27 cellular contexts compared by ENCODE assay signal in the genomic region with DNA sequence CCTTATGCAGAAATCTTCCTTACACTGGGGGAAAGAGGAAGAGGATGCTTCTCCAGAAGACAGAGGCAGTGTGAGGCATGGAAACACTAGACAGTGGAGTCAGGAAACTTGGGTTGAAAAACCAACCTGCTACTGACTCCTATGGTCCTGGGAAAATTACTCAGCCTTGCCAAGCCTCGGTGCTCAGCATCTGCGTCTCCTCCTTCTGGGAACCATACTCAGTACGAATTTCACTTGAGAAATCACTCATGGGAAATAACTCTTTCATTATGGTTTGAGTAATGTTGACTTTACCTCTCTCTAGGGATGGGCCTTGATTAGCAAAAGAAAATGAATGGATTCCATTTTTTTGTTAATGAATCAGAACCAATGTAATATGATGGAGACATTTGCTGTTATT.
"Had no signal": no experiment of that assay in that cellular context is flagged by ENCODE, and none has a peak within 500 bp of the region (broad histone marks: within the 10 kb centered on the region; RNA-seq: fewer than 3 reads in every experiment).

No MANE protein-coding gene starts in this region.

- H3K9me3 Mint-ChIP-seq: nephron; neural crest cell; stimulated activated naive B cell treated with anti-CD40 and anti-IgM and Interleukin-4, amounts not matched to agents 10 μg/mL and 1 μg/mL and 100 μg/mL, for 72 hours; type B pancreatic cell had no signal

- H3K27ac Mint-ChIP-seq: immature natural killer cell; naive thymus-derived CD8-positive, alpha-beta T cell; nephron; stimulated activated naive B cell treated with anti-CD40 and anti-IgM and Interleukin-4, amounts not matched to agents 10 μg/mL and 1 μg/mL and 100 μg/mL, for 72 hours; type B pancreatic cell had no signal

- H3K9me3 ChIP-seq: left lung, lower lobe of right lung, pancreas, psoas muscle, right lobe of liver, stomach, tibial nerve, uterus had no signal

- H3K27me3 ChIP-seq: left lung, pancreas, right atrium auricular region, right lobe of liver, stomach, tibial nerve, uterus had no signal

- H3K36me3 ChIP-seq: left lung, lower lobe of right lung, pancreas, right atrium auricular region, right lobe of liver, stomach, tibial nerve, uterus had no signal

- H3K4me1 ChIP-seq: left lung, lower lobe of right lung, pancreas, psoas muscle, right atrium auricular region, right lobe of liver, stomach, tibial nerve, uterus had no signal

- H3K4me1 Mint-ChIP-seq: immature natural killer cell; naive thymus-derived CD8-positive, alpha-beta T cell; nephron; neural crest cell; stimulated activated naive B cell treated with anti-CD40 and anti-IgM and Interleukin-4, amounts not matched to agents 10 μg/mL and 1 μg/mL and 100 μg/mL, for 72 hours had no signal

- DNase-seq: hypothalamus; immature natural killer cell; kidney; left colon; left lung; lower lobe of right lung; mammary epithelial cell; mesenchymal stem cell; naive thymus-derived CD8-positive, alpha-beta T cell; nucleus accumbens; pancreas; psoas muscle; right lobe of liver; stimulated activated CD4-positive, alpha-beta T cell treated with anti-CD3 and anti-CD28 coated beads, Interleukin-12 subunit alpha, Interleukin-12 subunit beta, amount 100 ng/mL, for 4 hours; stimulated activated CD4-positive, alpha-beta T cell treated with anti-CD3 and anti-CD28 coated beads, Interleukin-15, amount 100 ng/mL, for 24 hours; stimulated activated CD4-positive, alpha-beta T cell treated with anti-CD3 and anti-CD28 coated beads, Interleukin-2, amount 100 ng/mL, for 24 hours; stimulated activated CD4-positive, alpha-beta T cell treated with anti-CD3 and anti-CD28 coated beads, Interleukin-4, amount 100 ng/mL, for 1 hour; stimulated activated naive B cell treated with anti-CD40 and anti-IgM and Interleukin-4, amounts not matched to agents 10 μg/mL and 1 μg/mL and 100 μg/mL, for 72 hours; stimulated activated naive CD8-positive, alpha-beta T cell treated with anti-CD3 and anti-CD28 coated beads, Interleukin-15, Interleukin-2, amounts not matched to agents 100 U/mL and 50 U/mL, for 24 hours; stomach; uterus had no signal

- H3K27ac ChIP-seq: left lung, lower lobe of right lung, pancreas, psoas muscle, right atrium auricular region, right lobe of liver, skin epidermis, stomach, tibial nerve, uterus had no signal

- H3K27me3 Mint-ChIP-seq: stimulated activated naive B cell treated with anti-CD40 and anti-IgM and Interleukin-4, amounts not matched to agents 10 μg/mL and 1 μg/mL and 100 μg/mL, for 72 hours had no signal

- H3K4me3 ChIP-seq: left lung, lower lobe of right lung, pancreas, psoas muscle, right atrium auricular region, right lobe of liver, skin epidermis, stomach, tibial nerve, uterus had no signal

- H3K4me3 Mint-ChIP-seq: immature natural killer cell; naive thymus-derived CD8-positive, alpha-beta T cell; nephron; neural crest cell; stimulated activated naive B cell treated with anti-CD40 and anti-IgM and Interleukin-4, amounts not matched to agents 10 μg/mL and 1 μg/mL and 100 μg/mL, for 72 hours; type B pancreatic cell had no signal

- ATAC-seq: left colon; left lung; lower lobe of right lung; naive thymus-derived CD8-positive, alpha-beta T cell; pancreas; psoas muscle; right lobe of liver; stimulated activated naive B cell treated with anti-CD40 and anti-IgM and Interleukin-4, amounts not matched to agents 10 μg/mL and 1 μg/mL and 100 μg/mL, for 72 hours; stimulated activated naive CD8-positive, alpha-beta T cell treated with anti-CD3 and anti-CD28 coated beads, Interleukin-15, Interleukin-2, amounts not matched to agents 100 U/mL and 50 U/mL, for 24 hours had no signal

- H3K36me3 Mint-ChIP-seq: immature natural killer cell; naive thymus-derived CD8-positive, alpha-beta T cell; stimulated activated naive B cell treated with anti-CD40 and anti-IgM and Interleukin-4, amounts not matched to agents 10 μg/mL and 1 μg/mL and 100 μg/mL, for 72 hours; type B pancreatic cell had no signal
